ENCODE assay signal across 28 cellular contexts in genomic region chr4:83981156-83981555, GRCh38.
"Had no signal": no experiment of that assay in that cellular context is flagged by ENCODE, and none has a peak within 500 bp of the region (broad histone marks: within the 10 kb centered on the region; RNA-seq: fewer than 3 reads in every experiment).

No MANE protein-coding gene starts in this region.

- H3K4me1 ChIP-seq: colonic mucosa, esophagus muscularis mucosa, esophagus squamous epithelium, foreskin keratinocyte, gastrocnemius medialis, gastroesophageal sphincter, heart left ventricle, heart right ventricle had no signal

- FAIRE-seq: colon, endometrium, endothelial cell of umbilical vein, frontal cortex had no signal

- ATAC-seq: effector memory CD8-positive, alpha-beta T cell; esophagus mucosa; foreskin keratinocyte; gastrocnemius medialis; gastroesophageal sphincter; heart left ventricle; heart right ventricle had no signal

- H3K27ac ChIP-seq: colonic mucosa, coronary artery, dorsolateral prefrontal cortex, epithelial cell of prostate, esophagus muscularis mucosa, esophagus squamous epithelium, foreskin keratinocyte, gastrocnemius medialis, gastroesophageal sphincter, heart left ventricle, heart right ventricle had no signal

- DNase-seq: colonic mucosa; cortex of kidney; dermis blood vessel endothelial cell; dorsolateral prefrontal cortex; effector CD4-positive, alpha-beta T cell; effector CD8-positive, alpha-beta T cell; effector memory CD4-positive, alpha-beta T cell; effector memory CD8-positive, alpha-beta T cell; endodermal cell; erythroblast; esophagus squamous epithelium; foreskin fibroblast; foreskin keratinocyte; foreskin melanocyte; gastrocnemius medialis; glutamatergic neuron; head of caudate nucleus; heart left ventricle; heart right ventricle had no signal

- H3K27me3 ChIP-seq: colonic mucosa, esophagus muscularis mucosa, esophagus squamous epithelium, gastrocnemius medialis, gastroesophageal sphincter had no signal

- H3K4me3 ChIP-seq: colonic mucosa, coronary artery, dorsolateral prefrontal cortex, esophagus muscularis mucosa, esophagus squamous epithelium, gastrocnemius medialis, gastroesophageal sphincter, heart left ventricle, heart right ventricle had no signal

- H3K9me3 ChIP-seq: colonic mucosa, esophagus muscularis mucosa, esophagus squamous epithelium, gastrocnemius medialis, gastroesophageal sphincter had no signal

- H3K36me3 ChIP-seq: colonic mucosa, esophagus muscularis mucosa, esophagus squamous epithelium, gastrocnemius medialis, gastroesophageal sphincter, heart left ventricle, heart right ventricle had no signal
